Comparison of ENCODE assay signal across 17 cellular contexts in genomic region chr21:30962013-30962412, GRCh38.
DNase-seq lines count a peak whose midpoint lies in the region; ATAC-seq and TF ChIP-seq lines count a peak whose summit lies in the region.
"Had no signal": no experiment of that assay in that cellular context is flagged by ENCODE, and none has a peak within 500 bp of the region (broad histone marks: within the 10 kb centered on the region; RNA-seq: fewer than 3 reads in every experiment).

No MANE protein-coding gene starts in this region.

- H3K27me3 Mint-ChIP-seq in mesothelial cell of epicardium (ENCODE audit: low read depth), result peaks cover 6% of the 10 kb centered on the region
- H3K27me3 Mint-ChIP-seq in activated T-cell treated with anti-CD3 and anti-CD28 coated beads, Interleukin-2, amount 50 U/mL, for 72 hours (ENCODE audit: low read depth), result peaks cover 16% of the 10 kb centered on the region

- no peak overlapping the region for H3K4me3 Mint-ChIP-seq in mesothelial cell of epicardium
- H3K4me3 Mint-ChIP-seq in activated T-cell treated with anti-CD3 and anti-CD28 coated beads, Interleukin-2, amount 50 U/mL, for 72 hours, result no peak overlapping the region
- H3K4me3 Mint-ChIP-seq: activated CD4-positive, alpha-beta T cell treated with anti-CD3 and anti-CD28 coated beads, Interleukin-2, amount 10 ng/mL, durations not matched to agents 24 days and 14 days; activated naive CD8-positive, alpha-beta T cell treated with anti-CD3 and anti-CD28 coated beads, Interleukin-2, amount 50 U/mL, for 24 hours; activated T-cell treated with anti-CD3 and anti-CD28 coated beads, Interleukin-2, amount 50 U/mL, for 4 hours had no signal

- no peak overlapping the region for H3K4me3 ChIP-seq in GM12864 (ENCODE audit: low read depth, low read length)
- H3K4me3 ChIP-seq: spleen had no signal

- TF ChIP-seq CTCF in GM12864 (IDR thresholded peaks at IDR 0.05; ENCODE audit: low read depth, low read length, missing control alignments) (peak; percentile 45), mesothelial cell of epicardium (IDR thresholded peaks at IDR 0.05; ENCODE audit: unreplicated experiment) (peak; percentile 37)

- H3K9me3 Mint-ChIP-seq in mesothelial cell of epicardium, result no peaks in the 10 kb centered on the region
- no peaks in the 10 kb centered on the region for H3K9me3 Mint-ChIP-seq in activated T-cell treated with anti-CD3 and anti-CD28 coated beads, Interleukin-2, amount 50 U/mL, for 72 hours
- H3K9me3 Mint-ChIP-seq: activated CD4-positive, alpha-beta T cell treated with anti-CD3 and anti-CD28 coated beads, Interleukin-2, amount 10 ng/mL, durations not matched to agents 24 days and 14 days; activated naive CD8-positive, alpha-beta T cell treated with anti-CD3 and anti-CD28 coated beads, Interleukin-2, amount 50 U/mL, for 24 hours; activated T-cell treated with anti-CD3 and anti-CD28 coated beads, Interleukin-2, amount 50 U/mL, for 4 hours had no signal

- no peaks in the 10 kb centered on the region for H3K4me1 Mint-ChIP-seq in mesothelial cell of epicardium
- no peaks in the 10 kb centered on the region for H3K4me1 Mint-ChIP-seq in activated T-cell treated with anti-CD3 and anti-CD28 coated beads, Interleukin-2, amount 50 U/mL, for 72 hours (ENCODE audit: low read depth)
- H3K4me1 Mint-ChIP-seq: activated CD4-positive, alpha-beta T cell treated with anti-CD3 and anti-CD28 coated beads, Interleukin-2, amount 10 ng/mL, durations not matched to agents 24 days and 14 days; activated naive CD8-positive, alpha-beta T cell treated with anti-CD3 and anti-CD28 coated beads, Interleukin-2, amount 50 U/mL, for 24 hours had no signal

- no peak overlapping the region for H3K27ac Mint-ChIP-seq in mesothelial cell of epicardium
- no peak overlapping the region for H3K27ac Mint-ChIP-seq in activated T-cell treated with anti-CD3 and anti-CD28 coated beads, Interleukin-2, amount 50 U/mL, for 72 hours
- H3K27ac Mint-ChIP-seq: activated CD4-positive, alpha-beta T cell treated with anti-CD3 and anti-CD28 coated beads, Interleukin-2, amount 10 ng/mL, durations not matched to agents 24 days and 14 days; activated naive CD8-positive, alpha-beta T cell treated with anti-CD3 and anti-CD28 coated beads, Interleukin-2, amount 50 U/mL, for 24 hours had no signal

- no peaks in the 10 kb centered on the region for H3K36me3 Mint-ChIP-seq in mesothelial cell of epicardium
- H3K36me3 Mint-ChIP-seq in activated T-cell treated with anti-CD3 and anti-CD28 coated beads, Interleukin-2, amount 50 U/mL, for 72 hours (ENCODE audit: insufficient read depth in 2 of 2), result no peaks in the 10 kb centered on the region

- DNase-seq in GM12864 (ENCODE audit: low read depth) (no peak), HuH-7 (ENCODE audit: low spot score) (peak; percentile 3), mesothelial cell of epicardium (ENCODE audit: low spot score in 2 of 2, unreplicated experiment in 2 of 2) (no peak), NCI-H82 (lab: John Stamatoyannopoulos, UW) (no peak), NCI-H2029 (lab: John Stamatoyannopoulos, UW) (no peak), HuH-7.5 (ENCODE audit: low spot score) (no peak)
- no peak for DNase-seq in activated T-cell treated with anti-CD3 and anti-CD28 coated beads, Interleukin-2, amount 50 U/mL, for 72 hours
- DNase-seq: activated CD4-positive, alpha-beta T cell treated with anti-CD3 and anti-CD28 coated beads, Interleukin-2, amount 10 ng/mL, durations not matched to agents 24 days and 14 days; activated naive CD8-positive, alpha-beta T cell treated with anti-CD3 and anti-CD28 coated beads, Interleukin-2, amount 50 U/mL, for 24 hours; activated T-cell treated with anti-CD3 and anti-CD28 coated beads, Interleukin-2, amount 50 U/mL, for 4 hours; AML-193; cerebellar nuclear complex; DMS53; NCI-H1092; spleen; T-helper 2 cell had no signal

- ATAC-seq in SK-N-SH treated with all-trans-retinoic acid at 6 μM for 48 hours, result peak; percentile 51; the same call in 1 of the 3 replicates
- no peak for ATAC-seq in activated T-cell treated with anti-CD3 and anti-CD28 coated beads, Interleukin-2, amount 50 U/mL, for 72 hours (replicated peaks in 1 of 2)
- ATAC-seq: activated naive CD8-positive, alpha-beta T cell treated with anti-CD3 and anti-CD28 coated beads, Interleukin-2, amount 50 U/mL, for 24 hours; activated T-cell treated with anti-CD3 and anti-CD28 coated beads, Interleukin-2, amount 50 U/mL, for 4 hours had no signal

TF ChIP-seq in SK-N-SH treated with all-trans-retinoic acid at 6 μM for 48 hours, 23 proteins besides CTCF, POLR2A, EP300 and RAD21:
- no peak for TF ChIP-seq PPARA (CRISPR knock-in tag; IDR thresholded peaks at IDR 0.05; ENCODE audit: borderline replicate concordance)
